ENCODE assay signal across 1 cellular context in genomic region chr7:151017953-151018420, GRCh38.
TF ChIP-seq lines count a peak whose summit lies in the region.

No MANE protein-coding gene starts in this region.

TF ChIP-seq in K562, 482 proteins besides CTCF, POLR2A, EP300 and RAD21 (continued from another document and continues in another):
- TF ChIP-seq ZMIZ1 (IDR thresholded peaks at IDR 0.05; ENCODE audit: low read depth in 2 of 2, low read length in 2 of 2) (no peak), TAF1 (IDR thresholded peaks at IDR 0.05; ENCODE audit: control insufficient read depth, extremely low read depth, insufficient read depth, low read length, severe bottlenecking) (peak; percentile 50), FOXP4 (CRISPR knock-in tag; IDR thresholded peaks at IDR 0.05; ENCODE audit: borderline replicate concordance) (no peak), MIER1 (IDR thresholded peaks at IDR 0.05; ENCODE audit: low read depth) (peak; percentile 62; the same call in 1 of the 2 replicates), SREBF2 (CRISPR knock-in tag; IDR thresholded peaks at IDR 0.05) (0 out of 2 replicates have a peak, but pooled peaks have one; percentile 70), KDM1A (IDR thresholded peaks at IDR 0.05) (no peak), MITF (IDR thresholded peaks at IDR 0.05) (no peak), ZNF232 (CRISPR knock-in tag; IDR thresholded peaks at IDR 0.05) (no peak; the same call in 1 of the 2 replicates), IRF9 (tag; IDR thresholded peaks at IDR 0.05) (no peak), CCAR2 (IDR thresholded peaks at IDR 0.05; ENCODE audit: low read depth, low read length) (no peak), ZSCAN29 (IDR thresholded peaks at IDR 0.05) (no peak), OTX1 (CRISPR knock-in tag; IDR thresholded peaks at IDR 0.05) (peak; percentile 8; the same call in 1 of the 2 replicates), CBX8 (IDR thresholded peaks at IDR 0.05; ENCODE audit: borderline replicate concordance, extremely low read depth, low read depth, low read length, poor library complexity, severe bottlenecking) (no peak), ZNF445 (CRISPR knock-in tag; IDR thresholded peaks at IDR 0.05; ENCODE audit: low read depth) (no peak), SUPT5H (IDR thresholded peaks at IDR 0.05) (peak; percentile 67), XRCC3 (IDR thresholded peaks at IDR 0.05) (no peak), THRB (CRISPR knock-in tag; conservative IDR thresholded peaks at IDR 0.05) (no peak), CBX1 (IDR thresholded peaks at IDR 0.05; ENCODE audit: low read depth) (peak; percentile 77), XRCC4 (IDR thresholded peaks at IDR 0.05; ENCODE audit: extremely low read depth, insufficient read depth, insufficient read length) (no peak), RBM22 (IDR thresholded peaks at IDR 0.05; ENCODE audit: low read depth, low read length, poor library complexity, severe bottlenecking) (peak; percentile 95), ZNF449 (CRISPR knock-in tag; IDR thresholded peaks at IDR 0.05) (no peak), ZBTB9 (CRISPR knock-in tag; IDR thresholded peaks at IDR 0.05) (peak; percentile 75; the same call in 1 of the 2 replicates), KLF10 (CRISPR knock-in tag; IDR thresholded peaks at IDR 0.05) (no peak), KHSRP (IDR thresholded peaks at IDR 0.05) (no peak), FOXO4 (CRISPR knock-in tag; IDR thresholded peaks at IDR 0.05) (no peak), ZKSCAN1 (IDR thresholded peaks at IDR 0.05; ENCODE audit: low read depth, low read length) (no peak; the same call in 1 of the 2 replicates), HOMEZ (CRISPR knock-in tag; IDR thresholded peaks at IDR 0.05) (no peak), BRF2 (IDR thresholded peaks at IDR 0.05; ENCODE audit: borderline replicate concordance, insufficient read depth, insufficient read length) (no peak), ZFP91 (CRISPR knock-in tag; IDR thresholded peaks at IDR 0.05) (no peak), RCOR1 (IDR thresholded peaks at IDR 0.05; ENCODE audit: borderline replicate concordance in 1 of 2, low read depth in 2 of 2, low read length in 2 of 2) (peak in 1 of 2 experiments; percentile 54; a peak in 1 of 4 replicates), CBX3 (IDR thresholded peaks at IDR 0.05; ENCODE audit: borderline replicate concordance in 1 of 2, low read length in 2 of 2) (peak in 1 of 2 experiments; percentile 43; a peak in 1 of 3 replicates), HNRNPL (IDR thresholded peaks at IDR 0.05; ENCODE audit: low read depth, low read length) (peak; percentile 62; the same call in 1 of the 2 replicates), CXXC5 (CRISPR knock-in tag; IDR thresholded peaks at IDR 0.05) (peak; percentile 68), HCFC1 (IDR thresholded peaks at IDR 0.05; ENCODE audit: low read depth, low read length) (no peak), MED1 (CRISPR knock-in tag; IDR thresholded peaks at IDR 0.05; ENCODE audit: borderline replicate concordance) (no peak), TFAM (CRISPR knock-in tag; conservative IDR thresholded peaks at IDR 0.05) (no peak), ZNF3 (CRISPR knock-in tag; IDR thresholded peaks at IDR 0.05) (no peak), MNT (conservative IDR thresholded peaks at IDR 0.05) (peak; percentile 58 to 82; a peak in 3 of 4 replicates), SRSF1 (IDR thresholded peaks at IDR 0.05; ENCODE audit: low read depth, low read length) (peak; percentile 84; the same call in 1 of the 2 replicates), ATF1 (CRISPR knock-in tag; IDR thresholded peaks at IDR 0.05) (no peak), ATF1 (tag; IDR thresholded peaks at IDR 0.05) (peak; percentile 67)
